14 cellular contexts compared by ENCODE assay signal in the genomic region with DNA sequence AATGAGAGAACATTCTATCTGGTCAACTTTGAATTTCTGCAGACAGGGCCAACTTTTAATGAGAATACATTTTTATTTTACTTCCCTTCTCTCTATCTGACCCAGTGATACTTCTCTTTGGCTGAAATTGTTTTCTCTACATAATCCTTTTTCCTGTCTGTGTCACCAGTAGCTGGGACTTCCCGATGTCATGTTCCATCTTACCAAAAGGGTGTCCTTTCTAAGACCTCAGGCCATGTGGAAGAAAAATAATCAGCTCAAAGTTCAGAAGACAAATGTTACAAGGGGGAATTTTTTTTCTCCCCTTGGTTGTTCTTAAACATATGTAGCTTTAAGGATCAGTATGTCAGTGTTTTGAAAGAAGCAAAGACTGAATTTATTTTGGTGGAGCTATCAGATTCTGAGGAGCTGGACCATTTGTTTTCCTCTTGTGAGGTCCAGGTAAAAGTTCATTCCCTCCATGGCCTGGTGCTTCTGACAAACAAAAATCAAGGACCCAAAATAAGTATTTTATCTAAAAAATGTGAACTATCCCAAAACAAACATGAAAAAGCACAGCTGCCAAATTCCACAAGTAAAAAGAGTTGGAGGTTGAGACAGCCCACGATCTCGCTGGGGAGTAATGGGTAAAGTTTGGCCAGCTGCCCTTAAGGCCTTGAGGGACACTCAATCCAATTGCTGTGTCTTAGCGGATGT.
A peak's percentile ranks its signal among the peaks of the same experiment; 100 is the strongest.
DNase-seq lines count a peak whose midpoint lies in the region; ATAC-seq, FAIRE-seq and TF ChIP-seq lines count a peak whose summit lies in the region.
"Had no signal": no experiment of that assay in that cellular context is flagged by ENCODE, and none has a peak within 500 bp of the region (broad histone marks: within the 10 kb centered on the region; RNA-seq: fewer than 3 reads in every experiment).

No MANE protein-coding gene starts in this region.

- 46% methylated on average over 4 of the region's 4 CpGs for WGBS in GM12878 (ENCODE audit: insufficient coverage, insufficient replicate concordance, low lambda C conversion rate, missing lambda C conversion rate)

- H4K20me1 ChIP-seq in GM12878 (ENCODE audit: control insufficient read depth, insufficient read depth), result no peaks in the 10 kb centered on the region
- no peaks in the 10 kb centered on the region for H4K20me1 ChIP-seq in osteoblast (ENCODE audit: insufficient read depth, low read length)

- H3K9ac ChIP-seq in GM12878 (ENCODE audit: control insufficient read depth, insufficient read depth, low read length), result no peak overlapping the region

- no peak for TF ChIP-seq EP300 in GM12878 (IDR thresholded peaks at IDR 0.05; ENCODE audit: borderline replicate concordance in 1 of 2, control insufficient read depth in 1 of 2, low read depth in 2 of 2, low read length in 2 of 2)

- POLR2A ChIA-PET in GM12878 (lab: Charles Lee) (no interaction called here), RWPE1 (lab: Yijun Ruan, JAX; ENCODE audit: low non-redundant PET) (no interaction called here)

- ATAC-seq in GM12878 (peak; percentile 56), left cardiac atrium (peak; percentile 62 to 66), sciatic nerve (peak; percentile 68), GM18505 (IDR thresholded peaks at IDR 0.05; ENCODE audit: unreplicated experiment) (no peak)

- H2AFZ ChIP-seq in GM12878 (ENCODE audit: control insufficient read depth, low read depth, low read length) (no peak overlapping the region), osteoblast (ENCODE audit: low read length) (no peak overlapping the region)

- H3K4me3 ChIP-seq in GM12878 (no peak overlapping the region), osteoblast (ENCODE audit: insufficient read depth, low read length) (no peak overlapping the region)

- RAD21 ChIA-PET in GM12878 (lab: Charles Lee; ENCODE audit: unreplicated experiment), result interaction anchor here (0.9 to 1.8 kb wide), 4 partner anchors 14 to 183 kb away, joined by 3 to 5 read pairs (median 4); no protein-coding TSS in a partner anchor

- in situ Hi-C loops in GM12878 (cut with MboI), result no loop called here

- H3K9me3 ChIP-seq in GM12878 (replicated peaks; ENCODE audit: control insufficient read depth, insufficient read depth, low read length) (no peaks in the 10 kb centered on the region), osteoblast (ENCODE audit: low read depth, low read length) (no peaks in the 10 kb centered on the region)

- H3K36me3 ChIP-seq in GM12878 (ENCODE audit: control insufficient read depth in 2 of 2, insufficient read depth in 2 of 2, low read length in 1 of 2) (no peaks in the 10 kb centered on the region), osteoblast (ENCODE audit: insufficient read depth, low read length) (no peaks in the 10 kb centered on the region)

- TF ChIP-seq CTCF in GM12878 (IDR thresholded peaks at IDR 0.05 in 2 of 3, conservative IDR thresholded peaks at IDR 0.05 in 1 of 3; ENCODE audit: control insufficient read depth in 2 of 3, extremely low read depth in 1 of 3, insufficient read depth in 1 of 3, low read depth in 3 of 3, low read length in 3 of 3) (no peak), osteoblast (IDR thresholded peaks at IDR 0.05; ENCODE audit: extremely low read depth, low read depth, low read length) (no peak), RWPE1 (conservative IDR thresholded peaks at IDR 0.05; ENCODE audit: low read depth) (no peak)

- no peaks in the 10 kb centered on the region for H3K27me3 ChIP-seq in GM12878 (replicated peaks in 1 of 2; ENCODE audit: control insufficient read depth in 2 of 2, insufficient read depth in 2 of 2, low read length in 1 of 2)
- H3K27me3 ChIP-seq in osteoblast (ENCODE audit: insufficient read depth, low read length), result no peaks in the 10 kb centered on the region

- DNase-seq in EH (ENCODE audit: low read depth) (peak; percentile 45), GM12878 (ENCODE audit: low read depth, low spot score) (no peak), left cardiac atrium (peak; percentile 64), sciatic nerve (ENCODE audit: low spot score) (peak; percentile 77), osteoblast (ENCODE audit: insufficient read length, low spot score, missing footprints) (no peak), RWPE1 (ENCODE audit: low spot score) (no peak)
- DNase-seq in activated T-cell treated with anti-CD3 and anti-CD28 coated beads, Interleukin-2, amount 50 U/mL, for 48 hours, result no peak
- DNase-seq: activated gamma-delta T cell; DMS 273 treated with DMSO at 0.1 percent for 48 hours; GOT3; NK-92 treated with Interleukin-12 subunit alpha and Interleukin-12 subunit beta, amount 100 ng/mL, for 24 hours had no signal

- H3K79me2 ChIP-seq in GM12878 (ENCODE audit: control insufficient read depth, insufficient read depth, low read length) (no peaks in the 10 kb centered on the region), osteoblast (ENCODE audit: insufficient read depth, low read length) (no peaks in the 10 kb centered on the region)

- CTCF ChIA-PET in GM12878 (lab: Yijun Ruan, JAX) (interaction anchor here (0.6 to 2.0 kb wide), 2 partner anchors 10 to 1602 kb away, joined by 3 to 8 read pairs; no protein-coding TSS in a partner anchor), RWPE1 (lab: Yijun Ruan, JAX) (interaction anchor here (0.6 kb wide), 1 partner anchor 18 kb away, joined by 5 read pairs; no protein-coding TSS in a partner anchor)

- H3K27ac ChIP-seq in GM12878 (ENCODE audit: control insufficient read depth, insufficient read depth) (no peak overlapping the region), osteoblast (ENCODE audit: low read depth, low read length) (no peak overlapping the region), RWPE1 (no peak overlapping the region)
- H3K27ac ChIP-seq: VCaP had no signal

- H3K4me1 ChIP-seq in GM12878 (ENCODE audit: control insufficient read depth, insufficient read depth, low read length) (no peaks in the 10 kb centered on the region), osteoblast (ENCODE audit: insufficient read depth, low read length) (no peaks in the 10 kb centered on the region)

- no peak for TF ChIP-seq POLR2A in GM12878 (IDR thresholded peaks at IDR 0.05; ENCODE audit: low read depth, low read length)
- TF ChIP-seq POLR2A in GM18505 (IDR thresholded peaks at IDR 0.05; ENCODE audit: borderline replicate concordance, extremely low read depth, insufficient read depth, insufficient read length), result no peak

- H3K4me2 ChIP-seq in GM12878 (ENCODE audit: control insufficient read depth, insufficient read depth), result no peak overlapping the region
- no peak overlapping the region for H3K4me2 ChIP-seq in osteoblast (ENCODE audit: insufficient read depth, low read length)

- SMC1A ChIA-PET in GM12878 (lab: Charles Lee; ENCODE audit: uncharacterized antibody, unreplicated experiment), result interaction anchor here (0.6 to 2.1 kb wide), 11 partner anchors 10 to 283 kb away, joined by 3 to 10 read pairs (median 4); no protein-coding TSS in a partner anchor

- intact Hi-C loops in GM12878 (cut with micrococcal nuclease; ENCODE audit: unreplicated experiment) (no loop called here), left cardiac atrium (cut with DNase I) (no loop called here), sciatic nerve (cut with DNase I) (no loop called here)

- no peak for FAIRE-seq in GM12878 (lab: Jason Lieb, UNC)
- FAIRE-seq: bronchial epithelial cell had no signal

- BruUV-seq in GM12878 (replicated peaks; lab: Mats Ljungman, UMichigan), result no TSS peak

- TF ChIP-seq RAD21 in GM12878 (IDR thresholded peaks at IDR 0.05; ENCODE audit: insufficient read depth, low read depth, low read length), result no peak

TF ChIP-seq in GM12878, 131 proteins besides CTCF, POLR2A, EP300 and RAD21:
- TF ChIP-seq RCOR1 (conservative IDR thresholded peaks at IDR 0.05; ENCODE audit: low read depth, low read length), result no peak
- TF ChIP-seq IKZF2 (IDR thresholded peaks at IDR 0.05), result peak in 1 of 2 experiments; percentile 18; a peak in 1 of 4 replicates

Comparison
In these comparisons a context has a peak if more than half of its experiments do, and no peak if none do; other contexts are left out.
1. DNase-seq: peak in EH (single experiment), left cardiac atrium (single experiment) and sciatic nerve (single experiment); none in GM12878 (single experiment), activated T-cell treated with anti-CD3 and anti-CD28 coated beads, Interleukin-2, amount 50 U/mL, for 48 hours (0 of 2), osteoblast (single experiment) and RWPE1 (single experiment).